In genomic region chr12:130263996-130264395, GRCh38 we compare ENCODE assay signal across 34 cellular contexts.
"Had no signal": no experiment of that assay in that cellular context is flagged by ENCODE, and none has a peak within 500 bp of the region (broad histone marks: within the 10 kb centered on the region; RNA-seq: fewer than 3 reads in every experiment).

No MANE protein-coding gene starts in this region.

- H3K9me3 ChIP-seq: MG63 had no signal

- H3K4me3 ChIP-seq: MG63 had no signal

- H3K36me3 ChIP-seq: MG63 had no signal

- DNase-seq: Karpas-422, Kasumi-1, MG63, MM.1S, MV-4-11, NCI-H1048, NCI-H1092, NCI-H1092 treated with DMSO at 0.1 percent for 48 hours, NCI-H1105, NCI-H1105 treated with DMSO at 0.1 percent for 48 hours, NCI-H1417, NCI-H1417 treated with DMSO at 0.1 percent for 48 hours, NCI-H1436, NCI-H1436 treated with DMSO at 0.1 percent for 48 hours, NCI-H1694, NCI-H1694 treated with DMSO at 0.1 percent for 48 hours, NCI-H187, NCI-H187 treated with DMSO at 0.1 percent for 48 hours, NCI-H1930, NCI-H2029, NCI-H2029 treated with DMSO at 0.1 percent for 48 hours, NCI-H2081, NCI-H2081 treated with DMSO at 0.1 percent for 48 hours, NCI-H2107, NCI-H2171, NCI-H2171 treated with DMSO at 0.1 percent for 48 hours, NCI-H2227 treated with DMSO at 0.1 percent for 48 hours, NCI-H226, NCI-H345, NCI-H446, NCI-H446 treated with DMSO at 0.1 percent for 48 hours, NCI-H524, NCI-H524 treated with DMSO at 0.1 percent for 48 hours, NCI-H526 had no signal

- H3K27me3 ChIP-seq: MG63 had no signal
